Comparison of ENCODE assay signal across 1 cellular context in genomic region chr11:45945392-45945999, GRCh38.
A peak's percentile ranks its signal among the peaks of the same experiment; 100 is the strongest.
TF ChIP-seq lines count a peak whose summit lies in the region.

No MANE protein-coding gene starts in this region.

TF ChIP-seq in K562, 482 proteins besides CTCF, POLR2A, EP300 and RAD21:
- TF ChIP-seq ZBTB49 (CRISPR knock-in tag; IDR thresholded peaks at IDR 0.05; ENCODE audit: borderline replicate concordance): no peak
- no peak for TF ChIP-seq CHD4 (IDR thresholded peaks at IDR 0.05; ENCODE audit: insufficient read depth, insufficient replicate concordance, low read depth, low read length, poor library complexity, severe bottlenecking)
- TF ChIP-seq SP1 (CRISPR knock-in tag; IDR thresholded peaks at IDR 0.05): no peak
- TF ChIP-seq PRPF4 (IDR thresholded peaks at IDR 0.05; ENCODE audit: insufficient read depth, low read depth, low read length, poor library complexity, severe bottlenecking): no peak
- no peak for TF ChIP-seq IRF2 (CRISPR knock-in tag; IDR thresholded peaks at IDR 0.05)
- no peak for TF ChIP-seq EZH2 (IDR thresholded peaks at IDR 0.05; ENCODE audit: borderline replicate concordance, low read depth, low read length)
- TF ChIP-seq ARID1B (IDR thresholded peaks at IDR 0.05): peak; percentile 55
- TF ChIP-seq MEIS2 (IDR thresholded peaks at IDR 0.05; ENCODE audit: partially characterized antibody): peak; percentile 29
- TF ChIP-seq SRF (CRISPR knock-in tag; IDR thresholded peaks at IDR 0.05): peak in 1 of 2 experiments; percentile 41; a peak in 1 of 4 replicates
- TF ChIP-seq KHSRP (IDR thresholded peaks at IDR 0.05): no peak
- peak; percentile 31 for TF ChIP-seq NFIC (IDR thresholded peaks at IDR 0.05)
- TF ChIP-seq ZNF253 (CRISPR knock-in tag; conservative IDR thresholded peaks at IDR 0.05): no peak
- peak; percentile 52; the same call in 1 of the 2 replicates for TF ChIP-seq TCF3 (CRISPR knock-in tag; IDR thresholded peaks at IDR 0.05)
- TF ChIP-seq GTF2A2 (tag; IDR thresholded peaks at IDR 0.05): no peak
- peak; percentile 30; the same call in 1 of the 2 replicates for TF ChIP-seq CBFA2T3 (IDR thresholded peaks at IDR 0.05)
- peak; percentile 18; the same call in 1 of the 2 replicates for TF ChIP-seq TAL1 (IDR thresholded peaks at IDR 0.05)
- no peak for TF ChIP-seq L3MBTL2 (IDR thresholded peaks at IDR 0.05)
- no peak for TF ChIP-seq SP2 (IDR thresholded peaks at IDR 0.05; ENCODE audit: extremely low read depth, low read depth, low read length, poor library complexity, severe bottlenecking)
- no peak for TF ChIP-seq ZNF263 (CRISPR knock-in tag; IDR thresholded peaks at IDR 0.05; ENCODE audit: borderline replicate concordance)
- TF ChIP-seq RUNX1 (IDR thresholded peaks at IDR 0.05; ENCODE audit: low read depth): no peak
